In genomic region chr3:43296565-43296964, GRCh38 we compare ENCODE assay signal across 9 cellular contexts. TPM values are rescaled to one million over a fixed set of nuclear protein-coding genes. Genes with fewer than 3 reads are reported as not detected.
DNase-seq lines count a peak whose midpoint lies in the region; ATAC-seq and FAIRE-seq lines count a peak whose summit lies in the region.
"Had no signal": no experiment of that assay in that cellular context is flagged by ENCODE, and none has a peak within 500 bp of the region (broad histone marks: within the 10 kb centered on the region; RNA-seq: fewer than 3 reads in every experiment).

No MANE protein-coding gene starts in this region.

- no peak overlapping the region for H3K23ac ChIP-seq in mesendoderm (ENCODE audit: low read length)

- no peak overlapping the region for H3K27ac ChIP-seq in mesendoderm (ENCODE audit: low read depth, low read length)

- H3K36me3 ChIP-seq in mesendoderm (ENCODE audit: control insufficient read depth, insufficient read depth, low read length): no peaks in the 10 kb centered on the region

- H3K9ac ChIP-seq in mesendoderm (ENCODE audit: low read length): no peak overlapping the region

- no peak overlapping the region for H3K27ac Mint-ChIP-seq in dendritic cell treated with granulocyte-macrophage colony-stimulating factor and Interleukin-4, amounts not matched to agents 40 ng/mL and 50 ng/mL, for 4 days

- no peak for DNase-seq in GM19239 (ENCODE audit: insufficient read length, low spot score)
- DNase-seq in T-helper 22 cell (ENCODE audit: low read depth): peak; percentile 40
- DNase-seq in stimulated activated CD8-positive, alpha-beta memory T cell treated with anti-CD3 and anti-CD28 coated beads, Interleukin-15, amount 100 ng/mL, for 1 hour (ENCODE audit: low read depth): peak; percentile 38
- DNase-seq in NCI-H2227 (lab: John Stamatoyannopoulos, UW; ENCODE audit: unreplicated experiment): no peak
- DNase-seq in mesendoderm: no peak

- no peak overlapping the region for H2AK5ac ChIP-seq in mesendoderm (ENCODE audit: low read length)

- H3K9me3 Mint-ChIP-seq in dendritic cell treated with granulocyte-macrophage colony-stimulating factor and Interleukin-4, amounts not matched to agents 40 ng/mL and 50 ng/mL, for 4 days: no peaks in the 10 kb centered on the region

- no peak overlapping the region for H3K4me3 ChIP-seq in mesendoderm (ENCODE audit: low read length)

- no peak overlapping the region for H4K8ac ChIP-seq in mesendoderm (ENCODE audit: low read depth, low read length)

- peak; percentile 93 for FAIRE-seq in GM19239 (lab: Jason Lieb, UNC)
- FAIRE-seq: islet of Langerhans had no signal

- H3K56ac ChIP-seq in mesendoderm (ENCODE audit: low read length): no peak overlapping the region

- ATAC-seq in HG03108 (IDR thresholded peaks at IDR 0.05; ENCODE audit: unreplicated experiment) (peak; percentile 76), HG02763 (IDR thresholded peaks at IDR 0.05; ENCODE audit: unreplicated experiment) (no peak)

- peaks cover 56% of the 10 kb centered on the region for H3K4me1 Mint-ChIP-seq in dendritic cell treated with granulocyte-macrophage colony-stimulating factor and Interleukin-4, amounts not matched to agents 40 ng/mL and 50 ng/mL, for 4 days (ENCODE audit: low read depth)

- H3K18ac ChIP-seq in mesendoderm (ENCODE audit: low read length): no peak overlapping the region

- H2BK120ac ChIP-seq in mesendoderm (ENCODE audit: low read depth, low read length): no peak overlapping the region

- intact Hi-C loops in dendritic cell treated with granulocyte-macrophage colony-stimulating factor and Interleukin-4, amounts not matched to agents 40 ng/mL and 50 ng/mL, for 4 days (cut with micrococcal nuclease): no loop called here

- no peak overlapping the region for H2BK5ac ChIP-seq in mesendoderm (ENCODE audit: low read length)

- no peak overlapping the region for H3K4ac ChIP-seq in mesendoderm (ENCODE audit: low read depth, low read length)

- H3K4me3 Mint-ChIP-seq in dendritic cell treated with granulocyte-macrophage colony-stimulating factor and Interleukin-4, amounts not matched to agents 40 ng/mL and 50 ng/mL, for 4 days: peak overlapping the region; percentile 27

- H3K79me2 ChIP-seq in mesendoderm (ENCODE audit: control insufficient read depth, insufficient read depth, low read length): peaks cover 13% of the 10 kb centered on the region

- H4K5ac ChIP-seq in mesendoderm (ENCODE audit: low read length): no peak overlapping the region

- H3K27me3 Mint-ChIP-seq in dendritic cell treated with granulocyte-macrophage colony-stimulating factor and Interleukin-4, amounts not matched to agents 40 ng/mL and 50 ng/mL, for 4 days: no peaks in the 10 kb centered on the region

- H3K36me3 Mint-ChIP-seq in dendritic cell treated with granulocyte-macrophage colony-stimulating factor and Interleukin-4, amounts not matched to agents 40 ng/mL and 50 ng/mL, for 4 days (ENCODE audit: low read depth): peaks cover 15% of the 10 kb centered on the region

- no peak overlapping the region for H3K4me2 ChIP-seq in mesendoderm (ENCODE audit: low read length)

- no peaks in the 10 kb centered on the region for H3K4me1 ChIP-seq in mesendoderm (ENCODE audit: control insufficient read depth, low read depth, low read length)

- H2BK15ac ChIP-seq in mesendoderm (replicated peaks; ENCODE audit: low read depth): no peak overlapping the region

- peaks cover 11% of the 10 kb centered on the region for H3K79me1 ChIP-seq in mesendoderm (ENCODE audit: low read length)

- no peaks in the 10 kb centered on the region for H3K27me3 ChIP-seq in mesendoderm (ENCODE audit: insufficient read depth, low read length, poor library complexity)

- WGBS in mesendoderm (ENCODE audit: extremely low coverage, insufficient coverage, low lambda C conversion rate): no CpG with 5 or more reads among the region's 1 CpG

RNA-seq across cellular contexts. Expression of gene SNRK, which starts 10.2 kb away (rescaled TPM):
- 4.5 TPM for polyA plus RNA-seq in mesendoderm (2013, experiment 1 of 2)
- 4.4 TPM for polyA plus RNA-seq in mesendoderm (2013, experiment 2 of 2)

Comparison
In these comparisons a context has a peak if more than half of its experiments do, and no peak if none do; other contexts are left out.
1. DNase-seq: peak in T-helper 22 cell (single experiment) and stimulated activated CD8-positive, alpha-beta memory T cell treated with anti-CD3 and anti-CD28 coated beads, Interleukin-15, amount 100 ng/mL, for 1 hour (single experiment); none in GM19239 (single experiment), NCI-H2227 (single experiment) and mesendoderm (single experiment).